1 cellular context compared by ENCODE assay signal in the genomic region with DNA sequence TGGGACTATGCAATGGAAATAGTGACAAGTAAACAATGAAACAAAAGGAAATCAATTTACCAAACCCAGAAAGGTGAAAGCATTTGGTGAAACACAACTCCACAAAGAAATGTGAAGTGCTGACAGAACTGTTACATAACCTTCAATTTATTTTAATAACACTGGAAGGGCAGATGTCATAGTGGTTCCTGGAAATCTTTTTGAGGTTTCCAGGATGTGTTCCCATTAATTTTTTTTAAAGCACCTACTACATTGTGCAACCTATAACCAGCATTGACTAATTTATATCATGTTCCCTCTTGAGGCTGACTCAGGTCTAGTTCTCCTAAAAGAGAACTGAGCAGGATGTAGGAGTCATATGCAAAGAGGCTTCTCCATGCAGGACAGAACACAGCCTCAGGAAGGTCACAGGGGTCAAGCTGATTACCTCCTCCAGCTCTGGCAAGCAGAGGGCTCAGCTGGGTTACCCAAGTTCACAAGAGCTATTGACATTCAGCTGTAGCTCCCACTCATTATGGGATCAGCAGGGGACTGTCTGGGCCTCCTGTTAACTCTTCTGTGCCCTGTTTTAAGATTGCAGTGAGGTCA.
TF ChIP-seq lines count a peak whose summit lies in the region.

No MANE protein-coding gene starts in this region.

TF ChIP-seq in HepG2, 621 proteins besides CTCF, POLR2A, EP300 and RAD21 (continued from another document and continues in another):
- TF ChIP-seq PCBP1 (IDR thresholded peaks at IDR 0.05; ENCODE audit: borderline replicate concordance, low read depth, low read length) (no peak), TCF7 (IDR thresholded peaks at IDR 0.05; ENCODE audit: low read depth) (peak; percentile 34; the same call in 1 of the 2 replicates), ZNF713 (CRISPR knock-in tag; IDR thresholded peaks at IDR 0.05) (no peak), KMT2B (CRISPR knock-in tag; IDR thresholded peaks at IDR 0.05) (peak; percentile 50; the same call in 1 of the 2 replicates), ASH2L (IDR thresholded peaks at IDR 0.05; ENCODE audit: insufficient read length, low read depth, low read length) (peak; percentile 52), CBX5 (CRISPR knock-in tag; IDR thresholded peaks at IDR 0.05; ENCODE audit: borderline replicate concordance) (peak; percentile 67; the same call in 1 of the 2 replicates), PHF8 (CRISPR knock-in tag; IDR thresholded peaks at IDR 0.05) (0 out of 2 replicates have a peak, but pooled peaks have one; percentile 13), MYNN (CRISPR knock-in tag; IDR thresholded peaks at IDR 0.05; ENCODE audit: low read depth) (no peak), GABPA (IDR thresholded peaks at IDR 0.05; ENCODE audit: low read depth, low read length) (no peak), GABPA (CRISPR knock-in tag; IDR thresholded peaks at IDR 0.05; ENCODE audit: low read depth) (0 out of 2 replicates have a peak, but pooled peaks have one; percentile 21), TARDBP (CRISPR knock-in tag; IDR thresholded peaks at IDR 0.05) (peak; percentile 55; the same call in 1 of the 2 replicates), FOXA1 (IDR thresholded peaks at IDR 0.05) (no peak), FOXA1 (CRISPR knock-in tag; IDR thresholded peaks at IDR 0.05) (peak; percentile 94), ELF3 (CRISPR knock-in tag; IDR thresholded peaks at IDR 0.05) (peak; percentile 71), SNAI1 (CRISPR knock-in tag; IDR thresholded peaks at IDR 0.05; ENCODE audit: borderline replicate concordance) (no peak), GFI1 (CRISPR knock-in tag; IDR thresholded peaks at IDR 0.05; ENCODE audit: borderline replicate concordance) (0 out of 2 replicates have a peak, but pooled peaks have one; percentile 38), STAG1 (CRISPR knock-in tag; IDR thresholded peaks at IDR 0.05) (peak; percentile 50), ISL2 (CRISPR knock-in tag; IDR thresholded peaks at IDR 0.05) (peak; percentile 73), IRF2 (CRISPR knock-in tag; IDR thresholded peaks at IDR 0.05) (peak; percentile 77), ZNF644 (CRISPR knock-in tag; IDR thresholded peaks at IDR 0.05; ENCODE audit: low read depth) (peak; percentile 61; the same call in 1 of the 2 replicates), ZNF747 (CRISPR knock-in tag; IDR thresholded peaks at IDR 0.05; ENCODE audit: borderline replicate concordance) (peak; percentile 39; the same call in 1 of the 2 replicates), POLR2AphosphoS5 (IDR thresholded peaks at IDR 0.05; ENCODE audit: low read depth, low read length) (no peak), REPIN1 (CRISPR knock-in tag; IDR thresholded peaks at IDR 0.05; ENCODE audit: borderline replicate concordance, low read depth) (no peak), IRX3 (CRISPR knock-in tag; IDR thresholded peaks at IDR 0.05; ENCODE audit: borderline replicate concordance, low read depth) (no peak), ZMYM3 (CRISPR knock-in tag; IDR thresholded peaks at IDR 0.05) (peak; percentile 83), HDAC2 (CRISPR knock-in tag; IDR thresholded peaks at IDR 0.05) (peak; percentile 90), ZNF569 (CRISPR knock-in tag; IDR thresholded peaks at IDR 0.05; ENCODE audit: borderline replicate concordance) (no peak), KDM6A (CRISPR knock-in tag; IDR thresholded peaks at IDR 0.05; ENCODE audit: low read depth) (peak; percentile 61; the same call in 1 of the 2 replicates), TBL1XR1 (IDR thresholded peaks at IDR 0.05; ENCODE audit: borderline replicate concordance, low read length, partially characterized antibody) (peak; percentile 65), NR2F2 (IDR thresholded peaks at IDR 0.05; ENCODE audit: borderline replicate concordance, low read depth) (peak; percentile 91), ZNF264 (CRISPR knock-in tag; IDR thresholded peaks at IDR 0.05) (peak; percentile 26; the same call in 1 of the 2 replicates), SMAD3 (CRISPR knock-in tag; IDR thresholded peaks at IDR 0.05) (peak; percentile 26; the same call in 1 of the 2 replicates), SOX5 (CRISPR knock-in tag; IDR thresholded peaks at IDR 0.05; ENCODE audit: borderline replicate concordance) (peak; percentile 58), ONECUT2 (CRISPR knock-in tag; IDR thresholded peaks at IDR 0.05) (peak; percentile 39; the same call in 1 of the 2 replicates)
- TF ChIP-seq, protein P1, sequence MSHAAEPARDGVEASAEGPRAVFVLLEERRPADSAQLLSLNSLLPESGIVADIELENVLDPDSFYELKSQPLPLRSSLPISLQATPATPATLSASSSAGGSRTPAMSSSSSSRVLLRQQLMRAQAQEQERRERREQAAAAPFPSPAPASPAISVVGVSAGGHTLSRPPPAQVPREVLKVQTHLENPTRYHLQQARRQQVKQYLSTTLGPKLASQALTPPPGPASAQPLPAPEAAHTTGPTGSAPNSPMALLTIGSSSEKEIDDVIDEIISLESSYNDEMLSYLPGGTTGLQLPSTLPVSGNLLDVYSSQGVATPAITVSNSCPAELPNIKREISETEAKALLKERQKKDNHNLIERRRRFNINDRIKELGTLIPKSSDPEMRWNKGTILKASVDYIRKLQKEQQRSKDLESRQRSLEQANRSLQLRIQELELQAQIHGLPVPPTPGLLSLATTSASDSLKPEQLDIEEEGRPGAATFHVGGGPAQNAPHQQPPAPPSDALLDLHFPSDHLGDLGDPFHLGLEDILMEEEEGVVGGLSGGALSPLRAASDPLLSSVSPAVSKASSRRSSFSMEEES (CRISPR knock-in tag; IDR thresholded peaks at IDR 0.05) = peak; percentile 65; the same call in 1 of the 2 replicates
- TF ChIP-seq, protein P2, sequence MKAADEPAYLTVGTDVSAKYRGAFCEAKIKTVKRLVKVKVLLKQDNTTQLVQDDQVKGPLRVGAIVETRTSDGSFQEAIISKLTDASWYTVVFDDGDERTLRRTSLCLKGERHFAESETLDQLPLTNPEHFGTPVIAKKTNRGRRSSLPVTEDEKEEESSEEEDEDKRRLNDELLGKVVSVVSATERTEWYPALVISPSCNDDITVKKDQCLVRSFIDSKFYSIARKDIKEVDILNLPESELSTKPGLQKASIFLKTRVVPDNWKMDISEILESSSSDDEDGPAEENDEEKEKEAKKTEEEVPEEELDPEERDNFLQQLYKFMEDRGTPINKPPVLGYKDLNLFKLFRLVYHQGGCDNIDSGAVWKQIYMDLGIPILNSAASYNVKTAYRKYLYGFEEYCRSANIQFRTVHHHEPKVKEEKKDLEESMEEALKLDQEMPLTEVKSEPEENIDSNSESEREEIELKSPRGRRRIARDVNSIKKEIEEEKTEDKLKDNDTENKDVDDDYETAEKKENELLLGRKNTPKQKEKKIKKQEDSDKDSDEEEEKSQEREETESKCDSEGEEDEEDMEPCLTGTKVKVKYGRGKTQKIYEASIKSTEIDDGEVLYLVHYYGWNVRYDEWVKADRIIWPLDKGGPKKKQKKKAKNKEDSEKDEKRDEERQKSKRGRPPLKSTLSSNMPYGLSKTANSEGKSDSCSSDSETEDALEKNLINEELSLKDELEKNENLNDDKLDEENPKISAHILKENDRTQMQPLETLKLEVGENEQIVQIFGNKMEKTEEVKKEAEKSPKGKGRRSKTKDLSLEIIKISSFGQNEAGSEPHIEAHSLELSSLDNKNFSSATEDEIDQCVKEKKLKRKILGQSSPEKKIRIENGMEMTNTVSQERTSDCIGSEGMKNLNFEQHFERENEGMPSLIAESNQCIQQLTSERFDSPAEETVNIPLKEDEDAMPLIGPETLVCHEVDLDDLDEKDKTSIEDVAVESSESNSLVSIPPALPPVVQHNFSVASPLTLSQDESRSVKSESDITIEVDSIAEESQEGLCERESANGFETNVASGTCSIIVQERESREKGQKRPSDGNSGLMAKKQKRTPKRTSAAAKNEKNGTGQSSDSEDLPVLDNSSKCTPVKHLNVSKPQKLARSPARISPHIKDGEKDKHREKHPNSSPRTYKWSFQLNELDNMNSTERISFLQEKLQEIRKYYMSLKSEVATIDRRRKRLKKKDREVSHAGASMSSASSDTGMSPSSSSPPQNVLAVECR (CRISPR knock-in tag; IDR thresholded peaks at IDR 0.05; ENCODE audit: borderline replicate concordance) = peak; percentile 55; the same call in 1 of the 2 replicates
- TF ChIP-seq, protein P3, sequence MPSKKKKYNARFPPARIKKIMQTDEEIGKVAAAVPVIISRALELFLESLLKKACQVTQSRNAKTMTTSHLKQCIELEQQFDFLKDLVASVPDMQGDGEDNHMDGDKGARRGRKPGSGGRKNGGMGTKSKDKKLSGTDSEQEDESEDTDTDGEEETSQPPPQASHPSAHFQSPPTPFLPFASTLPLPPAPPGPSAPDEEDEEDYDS (CRISPR knock-in tag; IDR thresholded peaks at IDR 0.05) = peak; percentile 45; the same call in 1 of the 2 replicates
- TF ChIP-seq, protein P4, sequence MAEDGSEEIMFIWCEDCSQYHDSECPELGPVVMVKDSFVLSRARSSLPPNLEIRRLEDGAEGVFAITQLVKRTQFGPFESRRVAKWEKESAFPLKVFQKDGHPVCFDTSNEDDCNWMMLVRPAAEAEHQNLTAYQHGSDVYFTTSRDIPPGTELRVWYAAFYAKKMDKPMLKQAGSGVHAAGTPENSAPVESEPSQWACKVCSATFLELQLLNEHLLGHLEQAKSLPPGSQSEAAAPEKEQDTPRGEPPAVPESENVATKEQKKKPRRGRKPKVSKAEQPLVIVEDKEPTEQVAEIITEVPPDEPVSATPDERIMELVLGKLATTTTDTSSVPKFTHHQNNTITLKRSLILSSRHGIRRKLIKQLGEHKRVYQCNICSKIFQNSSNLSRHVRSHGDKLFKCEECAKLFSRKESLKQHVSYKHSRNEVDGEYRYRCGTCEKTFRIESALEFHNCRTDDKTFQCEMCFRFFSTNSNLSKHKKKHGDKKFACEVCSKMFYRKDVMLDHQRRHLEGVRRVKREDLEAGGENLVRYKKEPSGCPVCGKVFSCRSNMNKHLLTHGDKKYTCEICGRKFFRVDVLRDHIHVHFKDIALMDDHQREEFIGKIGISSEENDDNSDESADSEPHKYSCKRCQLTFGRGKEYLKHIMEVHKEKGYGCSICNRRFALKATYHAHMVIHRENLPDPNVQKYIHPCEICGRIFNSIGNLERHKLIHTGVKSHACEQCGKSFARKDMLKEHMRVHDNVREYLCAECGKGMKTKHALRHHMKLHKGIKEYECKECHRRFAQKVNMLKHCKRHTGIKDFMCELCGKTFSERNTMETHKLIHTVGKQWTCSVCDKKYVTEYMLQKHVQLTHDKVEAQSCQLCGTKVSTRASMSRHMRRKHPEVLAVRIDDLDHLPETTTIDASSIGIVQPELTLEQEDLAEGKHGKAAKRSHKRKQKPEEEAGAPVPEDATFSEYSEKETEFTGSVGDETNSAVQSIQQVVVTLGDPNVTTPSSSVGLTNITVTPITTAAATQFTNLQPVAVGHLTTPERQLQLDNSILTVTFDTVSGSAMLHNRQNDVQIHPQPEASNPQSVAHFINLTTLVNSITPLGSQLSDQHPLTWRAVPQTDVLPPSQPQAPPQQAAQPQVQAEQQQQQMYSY (CRISPR knock-in tag; IDR thresholded peaks at IDR 0.05) = no peak
- TF ChIP-seq, protein P5, sequence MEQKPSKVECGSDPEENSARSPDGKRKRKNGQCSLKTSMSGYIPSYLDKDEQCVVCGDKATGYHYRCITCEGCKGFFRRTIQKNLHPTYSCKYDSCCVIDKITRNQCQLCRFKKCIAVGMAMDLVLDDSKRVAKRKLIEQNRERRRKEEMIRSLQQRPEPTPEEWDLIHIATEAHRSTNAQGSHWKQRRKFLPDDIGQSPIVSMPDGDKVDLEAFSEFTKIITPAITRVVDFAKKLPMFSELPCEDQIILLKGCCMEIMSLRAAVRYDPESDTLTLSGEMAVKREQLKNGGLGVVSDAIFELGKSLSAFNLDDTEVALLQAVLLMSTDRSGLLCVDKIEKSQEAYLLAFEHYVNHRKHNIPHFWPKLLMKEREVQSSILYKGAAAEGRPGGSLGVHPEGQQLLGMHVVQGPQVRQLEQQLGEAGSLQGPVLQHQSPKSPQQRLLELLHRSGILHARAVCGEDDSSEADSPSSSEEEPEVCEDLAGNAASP (CRISPR knock-in tag; IDR thresholded peaks at IDR 0.05; ENCODE audit: borderline replicate concordance) = peak; percentile 94
- TF ChIP-seq, protein P6, sequence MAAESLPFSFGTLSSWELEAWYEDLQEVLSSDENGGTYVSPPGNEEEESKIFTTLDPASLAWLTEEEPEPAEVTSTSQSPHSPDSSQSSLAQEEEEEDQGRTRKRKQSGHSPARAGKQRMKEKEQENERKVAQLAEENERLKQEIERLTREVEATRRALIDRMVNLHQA (CRISPR knock-in tag; IDR thresholded peaks at IDR 0.05) = no peak
- TF ChIP-seq, protein P7, sequence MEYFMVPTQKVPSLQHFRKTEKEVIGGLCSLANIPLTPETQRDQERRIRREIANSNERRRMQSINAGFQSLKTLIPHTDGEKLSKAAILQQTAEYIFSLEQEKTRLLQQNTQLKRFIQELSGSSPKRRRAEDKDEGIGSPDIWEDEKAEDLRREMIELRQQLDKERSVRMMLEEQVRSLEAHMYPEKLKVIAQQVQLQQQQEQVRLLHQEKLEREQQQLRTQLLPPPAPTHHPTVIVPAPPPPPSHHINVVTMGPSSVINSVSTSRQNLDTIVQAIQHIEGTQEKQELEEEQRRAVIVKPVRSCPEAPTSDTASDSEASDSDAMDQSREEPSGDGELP (IDR thresholded peaks at IDR 0.05; ENCODE audit: borderline replicate concordance, low read depth) = peak; percentile 96
- TF ChIP-seq, protein P8, sequence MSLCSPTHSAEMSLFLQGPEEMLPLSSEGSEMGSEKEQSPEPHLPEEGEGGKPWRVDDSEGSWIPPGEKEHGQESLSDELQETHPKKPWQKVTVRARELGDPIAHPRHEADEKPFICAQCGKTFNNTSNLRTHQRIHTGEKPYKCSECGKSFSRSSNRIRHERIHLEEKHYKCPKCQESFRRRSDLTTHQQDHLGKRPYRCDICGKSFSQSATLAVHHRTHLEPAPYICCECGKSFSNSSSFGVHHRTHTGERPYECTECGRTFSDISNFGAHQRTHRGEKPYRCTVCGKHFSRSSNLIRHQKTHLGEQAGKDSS (CRISPR knock-in tag; IDR thresholded peaks at IDR 0.05; ENCODE audit: borderline replicate concordance, low read depth) = peak; percentile 59; the same call in 1 of the 2 replicates
- TF ChIP-seq, protein P9, sequence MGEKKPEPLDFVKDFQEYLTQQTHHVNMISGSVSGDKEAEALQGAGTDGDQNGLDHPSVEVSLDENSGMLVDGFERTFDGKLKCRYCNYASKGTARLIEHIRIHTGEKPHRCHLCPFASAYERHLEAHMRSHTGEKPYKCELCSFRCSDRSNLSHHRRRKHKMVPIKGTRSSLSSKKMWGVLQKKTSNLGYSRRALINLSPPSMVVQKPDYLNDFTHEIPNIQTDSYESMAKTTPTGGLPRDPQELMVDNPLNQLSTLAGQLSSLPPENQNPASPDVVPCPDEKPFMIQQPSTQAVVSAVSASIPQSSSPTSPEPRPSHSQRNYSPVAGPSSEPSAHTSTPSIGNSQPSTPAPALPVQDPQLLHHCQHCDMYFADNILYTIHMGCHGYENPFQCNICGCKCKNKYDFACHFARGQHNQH (CRISPR knock-in tag; IDR thresholded peaks at IDR 0.05) = peak; percentile 79
- TF ChIP-seq, protein P10, sequence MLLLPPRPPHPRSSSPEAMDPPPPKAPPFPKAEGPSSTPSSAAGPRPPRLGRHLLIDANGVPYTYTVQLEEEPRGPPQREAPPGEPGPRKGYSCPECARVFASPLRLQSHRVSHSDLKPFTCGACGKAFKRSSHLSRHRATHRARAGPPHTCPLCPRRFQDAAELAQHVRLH (CRISPR knock-in tag; IDR thresholded peaks at IDR 0.05; ENCODE audit: borderline replicate concordance, low read depth) = peak; percentile 76; the same call in 1 of the 2 replicates
